8 cellular contexts compared by ENCODE assay signal in the genomic region with DNA sequence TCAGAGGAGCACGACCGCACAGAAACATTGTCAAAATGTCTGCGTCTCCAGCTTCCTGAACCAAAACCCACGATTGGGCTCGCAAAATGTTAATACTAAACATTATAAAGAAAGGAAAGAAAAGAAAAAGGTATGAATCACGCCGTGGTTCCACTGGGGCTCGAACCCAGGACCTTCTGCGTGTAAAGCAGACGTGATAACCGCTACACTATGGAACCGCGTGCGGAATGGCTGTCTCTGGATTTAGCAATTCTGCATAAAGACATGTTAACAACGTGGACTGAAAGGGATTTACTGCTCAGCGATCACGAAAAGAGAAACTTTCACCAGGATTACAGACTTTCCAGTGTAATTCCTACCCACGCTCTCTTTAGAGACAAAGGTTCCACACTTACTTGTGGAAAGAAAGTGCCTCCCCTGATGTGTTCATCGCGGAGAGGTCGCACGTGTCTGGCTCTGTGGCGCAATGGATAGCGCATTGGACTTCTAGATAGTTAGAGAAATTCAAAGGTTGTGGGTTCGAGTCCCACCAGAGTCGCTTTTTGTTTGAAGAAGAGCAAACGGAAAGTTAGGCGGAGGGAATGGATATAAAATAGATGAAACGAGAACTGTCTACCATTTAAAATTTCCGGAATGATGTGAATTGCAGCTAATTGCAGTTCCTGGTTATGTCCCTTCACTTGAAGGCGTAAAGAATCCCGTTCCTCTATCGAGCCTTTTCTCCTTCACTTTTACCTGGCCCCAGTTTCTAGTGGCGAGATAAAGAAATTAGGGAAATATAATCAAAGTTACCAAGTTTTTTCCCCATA. TPM values are rescaled to one million over a fixed set of nuclear protein-coding genes. Genes with fewer than 3 reads are reported as not detected.
DNase-seq lines count a peak whose midpoint lies in the region; ATAC-seq and TF ChIP-seq lines count a peak whose summit lies in the region.

No MANE protein-coding gene starts in this region.

- H3K27ac ChIP-seq in IMR-90 (ENCODE audit: insufficient read depth, low read length) (peak overlapping the region; percentile 48; the same call in 1 of the 2 replicates), PC-3 (ENCODE audit: low read length) (peak overlapping the region; percentile 68), esophagus squamous epithelium (peak overlapping the region; percentile 80 to 90 (median 89))

- peak overlapping the region in 1 of 2 experiments; percentile 71; a peak in 2 of 4 replicates for H4K8ac ChIP-seq in IMR-90 (ENCODE audit: low read depth in 2 of 2, low read length in 2 of 2)

- dilution Hi-C loops in IMR-90 (cut with HindIII; ENCODE audit: low sequenced_read_pairs, unreplicated experiment), result no loop called here

- H2BK20ac ChIP-seq in IMR-90 (ENCODE audit: low read depth, low read length), result peak overlapping the region; percentile 44; the same call in 1 of the 2 replicates

- H3K79me2 ChIP-seq in PC-3 (ENCODE audit: low read length), result no peaks in the 10 kb centered on the region

- peak overlapping the region; percentile 77 for H3K14ac ChIP-seq in IMR-90 (replicated peaks; ENCODE audit: low read depth, low read length)

- H3K9me3 ChIP-seq in IMR-90 (ENCODE audit: control insufficient read depth, insufficient read depth, low read length), result no peaks in the 10 kb centered on the region
- H3K9me3 ChIP-seq in PC-3 (ENCODE audit: low read length), result no peaks in the 10 kb centered on the region
- no peaks in the 10 kb centered on the region for H3K9me3 ChIP-seq in esophagus squamous epithelium

- no peaks in the 10 kb centered on the region for H3K36me3 Mint-ChIP-seq in naive B cell
- peaks cover 32% of the 10 kb centered on the region for H3K36me3 Mint-ChIP-seq in stimulated activated effector memory CD8-positive, alpha-beta T cell treated with anti-CD3 and anti-CD28 coated beads, Interleukin-12 subunit alpha, Interleukin-12 subunit beta, amount 100 ng/mL, for 72 hours

- TF ChIP-seq POLR2A in IMR-90 (IDR thresholded peaks at IDR 0.05; ENCODE audit: low read depth, low read length), result no peak
- no peak for TF ChIP-seq POLR2A in esophagus squamous epithelium (IDR thresholded peaks at IDR 0.05)

- POLR2A ChIA-PET in IMR-90 (lab: Charles Lee; ENCODE audit: unreplicated experiment), result interaction anchor here (1.0 kb wide), 1 partner anchor 10 kb away, joined by 3 read pairs; no protein-coding TSS in a partner anchor
- POLR2A ChIA-PET in PC-3 (lab: Charles Lee; ENCODE audit: unreplicated experiment), result no interaction called here

- H3K56ac ChIP-seq in IMR-90 (ENCODE audit: extremely low read depth, insufficient read depth, low read length), result peak overlapping the region; percentile 65

- H2BK120ac ChIP-seq in IMR-90 (ENCODE audit: low read depth, low read length), result peak overlapping the region; percentile 31; the same call in 1 of the 2 replicates

- CTCF ChIA-PET in IMR-90 (lab: Yijun Ruan, JAX), result interaction anchor here (1.5 kb wide), 1 partner anchor 14 kb away, joined by 3 read pairs; no protein-coding TSS in a partner anchor
- CTCF ChIA-PET in PC-3 (lab: Charles Lee), result no interaction called here

- H3K27me3 ChIP-seq in IMR-90 (ENCODE audit: control insufficient read depth, insufficient read depth, low read length), result no peaks in the 10 kb centered on the region
- no peaks in the 10 kb centered on the region for H3K27me3 ChIP-seq in PC-3 (ENCODE audit: low read length)
- H3K27me3 ChIP-seq in esophagus squamous epithelium, result no peaks in the 10 kb centered on the region

- H2BK5ac ChIP-seq in IMR-90 (ENCODE audit: low read depth, low read length, poor library complexity, severe bottlenecking), result peak overlapping the region; percentile 83

- H2AFZ ChIP-seq in IMR-90 (replicated peaks; ENCODE audit: low read length, poor library complexity) (peak overlapping the region; percentile 85), PC-3 (ENCODE audit: low read length) (peak overlapping the region; percentile 77)

- H4K91ac ChIP-seq in IMR-90 (ENCODE audit: insufficient read depth, low read depth, low read length), result no peak overlapping the region

- H3K4me1 ChIP-seq in IMR-90 (ENCODE audit: control insufficient read depth, insufficient read depth, low read length) (0 out of 2 replicates have a peak, but pooled peaks cover 3% of the 10 kb centered on the region), PC-3 (ENCODE audit: insufficient read depth, low read length) (peaks cover 9% of the 10 kb centered on the region), esophagus squamous epithelium (peaks cover 0 to 39% (median 0%) of the 10 kb centered on the region in 3 donors)

- ATAC-seq in GM21423 (IDR thresholded peaks at IDR 0.05; ENCODE audit: unreplicated experiment), result peak; percentile 31
- ATAC-seq in IMR-90 (ENCODE audit: low read depth), result peak; percentile 64
- ATAC-seq in PC-3, result peak; percentile 44
- peak; percentile 47 to 54 for ATAC-seq in naive B cell (ENCODE audit: low read depth in 2 of 2)
- peak; percentile 69 for ATAC-seq in stimulated activated effector memory CD8-positive, alpha-beta T cell treated with anti-CD3 and anti-CD28 coated beads, Interleukin-12 subunit alpha, Interleukin-12 subunit beta, amount 100 ng/mL, for 72 hours

- peak overlapping the region; percentile 90 to 96 (median 92) for H3K4me3 Mint-ChIP-seq in naive B cell
- H3K4me3 Mint-ChIP-seq in stimulated activated effector memory CD8-positive, alpha-beta T cell treated with anti-CD3 and anti-CD28 coated beads, Interleukin-12 subunit alpha, Interleukin-12 subunit beta, amount 100 ng/mL, for 72 hours, result peak overlapping the region; percentile 83

- peaks cover 0 to 15% (median 0%) of the 10 kb centered on the region in 3 donors for H3K27me3 Mint-ChIP-seq in naive B cell

- H4K5ac ChIP-seq in IMR-90 (ENCODE audit: low read depth, low read length), result peak overlapping the region; percentile 18; the same call in 1 of the 2 replicates

- H3K4me1 Mint-ChIP-seq in naive B cell, result peaks cover 19 to 41% (median 19%) of the 10 kb centered on the region in 3 donors
- H3K4me1 Mint-ChIP-seq in stimulated activated effector memory CD8-positive, alpha-beta T cell treated with anti-CD3 and anti-CD28 coated beads, Interleukin-12 subunit alpha, Interleukin-12 subunit beta, amount 100 ng/mL, for 72 hours, result peaks cover 30% of the 10 kb centered on the region

- no peak overlapping the region for H2BK15ac ChIP-seq in IMR-90 (ENCODE audit: low read depth, low read length)

- no peaks in the 10 kb centered on the region for H3F3A ChIP-seq in PC-3 (ENCODE audit: low read length, unreplicated experiment)

- H3K4ac ChIP-seq in IMR-90 (ENCODE audit: low read depth, low read length), result peak overlapping the region; percentile 74

- no peaks in the 10 kb centered on the region for H3K9me2 ChIP-seq in PC-3 (replicated peaks; ENCODE audit: low read length)

- peaks cover 0 to 9% (median 0%) of the 10 kb centered on the region in 7 donors for H3K9me3 Mint-ChIP-seq in naive B cell
- H3K9me3 Mint-ChIP-seq in stimulated activated effector memory CD8-positive, alpha-beta T cell treated with anti-CD3 and anti-CD28 coated beads, Interleukin-12 subunit alpha, Interleukin-12 subunit beta, amount 100 ng/mL, for 72 hours, result no peaks in the 10 kb centered on the region

- TF ChIP-seq RAD21 in IMR-90 (IDR thresholded peaks at IDR 0.05; ENCODE audit: low read length), result no peak

- DNase-seq in CD1c-positive myeloid dendritic cell (ENCODE audit: extremely low spot score), result peak; percentile 88
- DNase-seq in IMR-90, result peak; percentile 92
- peak; percentile 95 for DNase-seq in PC-3
- peak; percentile 71 for DNase-seq in activated T-cell treated with anti-CD3 and anti-CD28 coated beads for 48 hours (ENCODE audit: low read depth)
- DNase-seq in esophagus squamous epithelium (lab: John Stamatoyannopoulos, UW), result no peak
- DNase-seq in naive B cell, result peak; percentile 72
- peak; percentile 68 to 92 for DNase-seq in stimulated activated effector memory CD8-positive, alpha-beta T cell treated with anti-CD3 and anti-CD28 coated beads, Interleukin-12 subunit alpha, Interleukin-12 subunit beta, amount 100 ng/mL, for 72 hours (ENCODE audit: low spot score in 2 of 2)

- H3K9me1 ChIP-seq in IMR-90 (ENCODE audit: insufficient read depth, low read length), result no peaks in the 10 kb centered on the region

- H3K27ac Mint-ChIP-seq in naive B cell, result peak overlapping the region; percentile 88 to 100 (median 98)
- peak overlapping the region; percentile 100 for H3K27ac Mint-ChIP-seq in stimulated activated effector memory CD8-positive, alpha-beta T cell treated with anti-CD3 and anti-CD28 coated beads, Interleukin-12 subunit alpha, Interleukin-12 subunit beta, amount 100 ng/mL, for 72 hours

- H2AK5ac ChIP-seq in IMR-90 (ENCODE audit: low read depth, low read length), result no peak overlapping the region

- no peaks in the 10 kb centered on the region for H3K36me3 ChIP-seq in IMR-90 (ENCODE audit: control insufficient read depth, insufficient read depth, low read length)
- H3K36me3 ChIP-seq in PC-3 (ENCODE audit: low read depth, low read length), result no peaks in the 10 kb centered on the region
- H3K36me3 ChIP-seq in esophagus squamous epithelium, result no peaks in the 10 kb centered on the region

- peak overlapping the region; percentile 54 for H3K4me3 ChIP-seq in IMR-90 (ENCODE audit: insufficient read depth, low read depth, low read length)
- peak overlapping the region; percentile 73 for H3K4me3 ChIP-seq in PC-3 (ENCODE audit: low read length)
- peak overlapping the region; percentile 37 to 76 (median 54) for H3K4me3 ChIP-seq in esophagus squamous epithelium

- H4K20me1 ChIP-seq in IMR-90 (ENCODE audit: insufficient read depth, low read length), result peaks cover 10% of the 10 kb centered on the region
- no peaks in the 10 kb centered on the region for H4K20me1 ChIP-seq in PC-3 (ENCODE audit: low read length)

- TF ChIP-seq CTCF in IMR-90 (conservative IDR thresholded peaks at IDR 0.05; ENCODE audit: low read depth, low read length) (no peak), PC-3 (conservative IDR thresholded peaks at IDR 0.05; ENCODE audit: low read depth, low read length) (no peak), esophagus squamous epithelium (IDR thresholded peaks at IDR 0.05) (peak in 1 of 6 experiments; percentile 3)

- intact Hi-C loops in IMR-90 (cut with micrococcal nuclease) (loop anchor here (1.0 to 10.0 kb wide), 5 partner anchors 14 to 976 kb away; partner anchors contain the start of genes LPXN, PATL1 and ZFP91), PC-3 (cut with micrococcal nuclease) (loop anchor here (1.0 to 10.0 kb wide), 6 partner anchors 9 to 406 kb away; partner anchors contain the start of genes FAM111A, OSBP, PATL1 and STX3), esophagus squamous epithelium (cut with DNase I) (no loop called here)

- peak overlapping the region; percentile 57; the same call in 1 of the 2 replicates for H3K23ac ChIP-seq in IMR-90 (ENCODE audit: low read depth, low read length)

- H3K18ac ChIP-seq in IMR-90 (ENCODE audit: low read depth, low read length), result peak overlapping the region; percentile 43

- in situ Hi-C loops in IMR-90 (cut with MboI; ENCODE audit: low sequenced_read_pairs), result loop anchor here (10.0 to 25.0 kb wide), 2 partner anchors 254 to 964 kb away; partner anchors contain the start of genes LPXN and ZFP91

- H2AK9ac ChIP-seq in IMR-90 (replicated peaks; ENCODE audit: low read depth, low read length, poor library complexity), result peak overlapping the region; percentile 85

- 0% methylated on average over 8 of the region's 34 CpGs; no CpG with 5 or more reads in 1 of the 2 experiments for WGBS in IMR-90 (ENCODE audit: extremely low coverage in 2 of 2, insufficient read length in 1 of 2), 2 experiments
- WGBS in esophagus squamous epithelium, 2 donors, result 0 to 1% methylated on average over 33 to 34 of the region's 34 CpGs

- H3K9ac ChIP-seq in IMR-90 (ENCODE audit: low read depth, low read length) (peak overlapping the region; percentile 72), PC-3 (ENCODE audit: low read length) (peak overlapping the region; percentile 65)

- H3K79me1 ChIP-seq in IMR-90 (ENCODE audit: low read depth in 1 of 2, low read length in 2 of 2), result no peaks in the 10 kb centered on the region

- BruUV-seq in IMR-90 (replicated peaks; lab: Mats Ljungman, UMichigan), result no TSS peak
- BruUV-seq in PC-3 (replicated peaks; lab: Mats Ljungman, UMichigan), result no TSS peak

- H3K4me2 ChIP-seq in IMR-90 (ENCODE audit: low read depth, low read length) (peak overlapping the region; percentile 84), PC-3 (ENCODE audit: low read length) (peak overlapping the region; percentile 86)

RNA-seq across cellular contexts. Expression of gene OR4D9, which starts 39.7 kb away (rescaled TPM):
- total RNA-seq in IMR-90 (2012; rRNA removed) (not detected in 2 replicates), PC-3 (2014; rRNA removed) (not detected in 2 replicates), esophagus squamous epithelium (not detected)
- polyA plus RNA-seq in IMR-90 (2012; rRNA removed) (not detected in 2 replicates), naive B cell (ENCODE audit: low read depth in 6 of 6) (not detected)
- not detected in 2 replicates for polyA plus RNA-seq in IMR-90 (2012; cell fraction: cytosol; rRNA removed)
- not detected in 2 replicates for polyA plus RNA-seq in IMR-90 (2012; cell fraction: nucleus; rRNA removed; ENCODE audit: low replicate concordance)

RNA-seq across cellular contexts. Expression of gene OR4D11, which starts 47.7 kb away (rescaled TPM):
- not detected in 2 replicates for total RNA-seq in IMR-90 (2012; rRNA removed)
- polyA plus RNA-seq in IMR-90 (2012; rRNA removed), result not detected in 2 replicates
- polyA plus RNA-seq in IMR-90 (2012; cell fraction: cytosol; rRNA removed), result not detected in 2 replicates
- not detected in 2 replicates for polyA plus RNA-seq in IMR-90 (2012; cell fraction: nucleus; rRNA removed; ENCODE audit: low replicate concordance)
- not detected in 2 replicates for total RNA-seq in PC-3 (2014; rRNA removed)
- total RNA-seq in esophagus squamous epithelium, result not detected
- polyA plus RNA-seq in naive B cell (ENCODE audit: low read depth in 6 of 6), result not detected
